ENCODE assay signal across 26 cellular contexts in genomic region chr15:101406796-101407195, GRCh38.
A peak's percentile ranks its signal among the peaks of the same experiment; 100 is the strongest.
DNase-seq lines count a peak whose midpoint lies in the region; ATAC-seq and TF ChIP-seq lines count a peak whose summit lies in the region.
"Had no signal": no experiment of that assay in that cellular context is flagged by ENCODE, and none has a peak within 500 bp of the region (broad histone marks: within the 10 kb centered on the region; RNA-seq: fewer than 3 reads in every experiment).

No MANE protein-coding gene starts in this region.

- H3K4me3 ChIP-seq in WERI-Rb-1 (ENCODE audit: low read depth, low read length) = no peak overlapping the region
- no peak overlapping the region for H3K4me3 ChIP-seq in mesendoderm (ENCODE audit: low read length)
- H3K4me3 ChIP-seq: heart left ventricle, psoas muscle, thyroid gland had no signal

- no peaks in the 10 kb centered on the region for H3K27me3 ChIP-seq in WERI-Rb-1 (ENCODE audit: insufficient read depth, low read depth, severe bottlenecking)
- H3K27me3 ChIP-seq in mesendoderm (ENCODE audit: insufficient read depth, low read length, poor library complexity) = no peaks in the 10 kb centered on the region
- H3K27me3 ChIP-seq: heart left ventricle, thyroid gland had no signal

- no peak overlapping the region for H2BK120ac ChIP-seq in mesendoderm (ENCODE audit: low read depth, low read length)

- H4K5ac ChIP-seq in mesendoderm (ENCODE audit: low read length) = no peak overlapping the region

- H3K9ac ChIP-seq in mesendoderm (ENCODE audit: low read length) = no peak overlapping the region

- no peaks in the 10 kb centered on the region for H3K79me1 ChIP-seq in mesendoderm (ENCODE audit: low read length)

- H3K23ac ChIP-seq in mesendoderm (ENCODE audit: low read length) = no peak overlapping the region

- H3K18ac ChIP-seq in mesendoderm (ENCODE audit: low read length) = no peak overlapping the region

- H4K8ac ChIP-seq in mesendoderm (ENCODE audit: low read depth, low read length) = no peak overlapping the region

- H2BK5ac ChIP-seq in mesendoderm (ENCODE audit: low read length) = no peak overlapping the region

- H3K9me3 ChIP-seq in WERI-Rb-1 (ENCODE audit: severe bottlenecking) = no peaks in the 10 kb centered on the region
- H3K9me3 ChIP-seq: Caco-2, heart left ventricle, psoas muscle, thyroid gland had no signal

- TF ChIP-seq CTCF in WERI-Rb-1 (IDR thresholded peaks at IDR 0.05; ENCODE audit: low read depth, low read length) = no peak

- DNase-seq in D341Med (ENCODE audit: low spot score) (peak; percentile 8), sciatic nerve (ENCODE audit: low spot score) (no peak), WERI-Rb-1 (no peak), mesendoderm (no peak)
- DNase-seq: activated gamma-delta T cell; activated naive CD8-positive, alpha-beta T cell treated with anti-CD3 and anti-CD28 coated beads, Interleukin-2, amount 10 ng/mL, durations not matched to agents 7 days and 5 days; activated T-cell treated with anti-CD3 and anti-CD28 coated beads, Interleukin-2, amount 50 U/mL, for 24 hours; Caco-2; caudate nucleus; DMS79; endodermal cell; foreskin fibroblast; H7; heart left ventricle; Kasumi-1; NCI-H146; NCI-H446; psoas muscle; stimulated activated CD4-positive, alpha-beta T cell treated with anti-CD3 and anti-CD28 coated beads, Interleukin-15, amount 100 ng/mL, for 24 hours; thyroid gland had no signal

- H3K4me2 ChIP-seq in mesendoderm (ENCODE audit: low read length) = no peak overlapping the region

- intact Hi-C loops in sciatic nerve (cut with DNase I) = no loop called here

- H3K56ac ChIP-seq in mesendoderm (ENCODE audit: low read length) = no peak overlapping the region

- ATAC-seq in GM21360 (IDR thresholded peaks at IDR 0.05; ENCODE audit: unreplicated experiment) (peak; percentile 5), HG03354 (IDR thresholded peaks at IDR 0.05; ENCODE audit: poor library complexity, severe bottlenecking, unreplicated experiment) (peak; percentile 26), sciatic nerve (peak; percentile 63), GM21528 (IDR thresholded peaks at IDR 0.05; ENCODE audit: low FRiP score, unreplicated experiment) (no peak)
- ATAC-seq: esophagus mucosa had no signal

- H2BK15ac ChIP-seq in mesendoderm (replicated peaks; ENCODE audit: low read depth) = no peak overlapping the region

- no peak overlapping the region for H3K4ac ChIP-seq in mesendoderm (ENCODE audit: low read depth, low read length)

- no peak overlapping the region for H3K27ac ChIP-seq in WERI-Rb-1
- no peak overlapping the region for H3K27ac ChIP-seq in mesendoderm (ENCODE audit: low read depth, low read length)
- H3K27ac ChIP-seq: C4-2B, heart left ventricle, HL-60, psoas muscle, thyroid gland had no signal

- H3K36me3 ChIP-seq in WERI-Rb-1 = no peaks in the 10 kb centered on the region
- H3K36me3 ChIP-seq in mesendoderm (ENCODE audit: control insufficient read depth, insufficient read depth, low read length) = no peaks in the 10 kb centered on the region
- H3K36me3 ChIP-seq: thyroid gland had no signal

- no peak overlapping the region for H2AK5ac ChIP-seq in mesendoderm (ENCODE audit: low read length)

- no peaks in the 10 kb centered on the region for H3K4me1 ChIP-seq in mesendoderm (ENCODE audit: control insufficient read depth, low read depth, low read length)
- H3K4me1 ChIP-seq: Caco-2, heart left ventricle, psoas muscle, thyroid gland had no signal

- H3K79me2 ChIP-seq in mesendoderm (ENCODE audit: control insufficient read depth, insufficient read depth, low read length) = no peaks in the 10 kb centered on the region

- WGBS in mesendoderm (ENCODE audit: extremely low coverage, insufficient coverage, low lambda C conversion rate) = no CpG with 5 or more reads among the region's 11 CpGs
